ENCODE assay signal across 1 cellular context in genomic region chr12:63779498-63780481, GRCh38.
TF ChIP-seq lines count a peak whose summit lies in the region.

RXYLT1 (plus strand) TSS chr12:63779909; CDS start chr12:63779961, 52 bp downstream.

TF ChIP-seq in K562, 482 proteins besides CTCF, POLR2A, EP300 and RAD21 (continued from another document and continues in another):
- TF ChIP-seq ZBTB11 (CRISPR knock-in tag; IDR thresholded peaks at IDR 0.05) (peak; percentile 81 to 96 (median 96)), ZNF696 (CRISPR knock-in tag; conservative IDR thresholded peaks at IDR 0.05) (no peak), UBTF (IDR thresholded peaks at IDR 0.05; ENCODE audit: borderline replicate concordance in 1 of 2, low read depth in 2 of 2, low read length in 2 of 2) (peak; percentile 69 to 84; a peak in 3 of 4 replicates), CTCFL (IDR thresholded peaks at IDR 0.05; ENCODE audit: borderline replicate concordance, insufficient read depth, low read depth, low read length, poor library complexity, severe bottlenecking) (no peak), SAP30 (IDR thresholded peaks at IDR 0.05; ENCODE audit: borderline replicate concordance, insufficient read depth, low read depth, low read length, poor library complexity, severe bottlenecking) (peak; percentile 97), MTA3 (IDR thresholded peaks at IDR 0.05; ENCODE audit: borderline replicate concordance) (peak; percentile 64; the same call in 1 of the 2 replicates), PHF20 (IDR thresholded peaks at IDR 0.05; ENCODE audit: partially characterized antibody) (peak; percentile 76), ETS1 (conservative IDR thresholded peaks at IDR 0.05; ENCODE audit: control insufficient read depth, low read depth, low read length) (0 out of 2 replicates have a peak, but pooled peaks have one; percentile 72), CCAR2 (IDR thresholded peaks at IDR 0.05; ENCODE audit: low read depth, low read length) (no peak), ZFP30 (CRISPR knock-in tag; IDR thresholded peaks at IDR 0.05; ENCODE audit: borderline replicate concordance) (no peak), JUNB (CRISPR knock-in tag; conservative IDR thresholded peaks at IDR 0.05) (no peak), ZNF655 (CRISPR knock-in tag; IDR thresholded peaks at IDR 0.05) (no peak), NCOA1 (IDR thresholded peaks at IDR 0.05; ENCODE audit: low read depth) (peak; percentile 66; the same call in 1 of the 2 replicates), MNT (conservative IDR thresholded peaks at IDR 0.05) (peak; percentile 94 to 98), ZBTB17 (CRISPR knock-in tag; IDR thresholded peaks at IDR 0.05) (peak; percentile 43; the same call in 1 of the 2 replicates), RCOR1 (IDR thresholded peaks at IDR 0.05; ENCODE audit: borderline replicate concordance in 1 of 2, low read depth in 2 of 2, low read length in 2 of 2) (no peak), KDM4B (IDR thresholded peaks at IDR 0.05; ENCODE audit: borderline replicate concordance in 2 of 2, low read depth in 1 of 2) (no peak; a peak in 1 of 4 replicates), CTBP1 (IDR thresholded peaks at IDR 0.05; ENCODE audit: borderline replicate concordance) (0 out of 2 replicates have a peak, but pooled peaks have one; percentile 38), ZNF12 (CRISPR knock-in tag; IDR thresholded peaks at IDR 0.05) (no peak), KAT8 (IDR thresholded peaks at IDR 0.05; ENCODE audit: low read depth) (no peak), GABPA (tag; conservative IDR thresholded peaks at IDR 0.05; ENCODE audit: low read depth) (peak; percentile 91), SMARCA4 (IDR thresholded peaks at IDR 0.05) (no peak), NCOA2 (IDR thresholded peaks at IDR 0.05; ENCODE audit: partially characterized antibody in 2 of 2) (peak in 1 of 2 experiments; percentile 96), CCNT2 (IDR thresholded peaks at IDR 0.05; ENCODE audit: borderline replicate concordance, extremely low read depth, insufficient read length, low read depth, low read length) (peak; percentile 76), ATF6 (CRISPR knock-in tag; IDR thresholded peaks at IDR 0.05) (0 out of 2 replicates have a peak, but pooled peaks have one; percentile 43), TGIF2 (CRISPR knock-in tag; IDR thresholded peaks at IDR 0.05) (peak; percentile 97), ZNF316 (IDR thresholded peaks at IDR 0.05) (no peak), SMARCE1 (IDR thresholded peaks at IDR 0.05) (no peak), HDAC1 (IDR thresholded peaks at IDR 0.05) (peak in 1 of 2 experiments; percentile 97; a peak in 2 of 4 replicates), DACH1 (IDR thresholded peaks at IDR 0.05; ENCODE audit: partially characterized antibody) (peak; percentile 69), EGR1 (conservative IDR thresholded peaks at IDR 0.05) (peak; percentile 26; the same call in 1 of the 2 replicates), TRIM25 (IDR thresholded peaks at IDR 0.05; ENCODE audit: borderline replicate concordance) (no peak), PML (IDR thresholded peaks at IDR 0.05; ENCODE audit: low read length) (peak; percentile 62), RBFOX2 (IDR thresholded peaks at IDR 0.05; ENCODE audit: low read depth, low read length) (peak; percentile 92), ZC3H4 (CRISPR knock-in tag; IDR thresholded peaks at IDR 0.05; ENCODE audit: borderline replicate concordance) (no peak), FOXJ3 (CRISPR knock-in tag; IDR thresholded peaks at IDR 0.05) (no peak), GMEB1 (CRISPR knock-in tag; IDR thresholded peaks at IDR 0.05) (peak; percentile 51; the same call in 1 of the 2 replicates), ETV5 (CRISPR knock-in tag; IDR thresholded peaks at IDR 0.05; ENCODE audit: low read depth) (0 out of 2 replicates have a peak, but pooled peaks have one; percentile 20), ELF2 (CRISPR knock-in tag; IDR thresholded peaks at IDR 0.05) (peak; percentile 37; the same call in 1 of the 2 replicates), VEZF1 (CRISPR knock-in tag; IDR thresholded peaks at IDR 0.05) (peak; percentile 76), ZNF121 (CRISPR knock-in tag; conservative IDR thresholded peaks at IDR 0.05) (no peak), HCFC1 (IDR thresholded peaks at IDR 0.05; ENCODE audit: low read depth, low read length) (peak; percentile 49)
